11 cellular contexts compared by ENCODE assay signal in genomic region chr11:3154001-3154599, GRCh38. TPM values are rescaled to one million over a fixed set of nuclear protein-coding genes. Genes with fewer than 3 reads are reported as not detected.
DNase-seq lines count a peak whose midpoint lies in the region; ATAC-seq and TF ChIP-seq lines count a peak whose summit lies in the region.
"Had no signal": no experiment of that assay in that cellular context is flagged by ENCODE, and none has a peak within 500 bp of the region (broad histone marks: within the 10 kb centered on the region; RNA-seq: fewer than 3 reads in every experiment).

No MANE protein-coding gene starts in this region.

- intact Hi-C loops in vagina (cut with DNase I): no loop called here

- DNase-seq in NCI-H345 (lab: John Stamatoyannopoulos, UW) (peak; percentile 21), NCI-H345 treated with DMSO at 0.1 percent for 48 hours (lab: John Stamatoyannopoulos, UW; ENCODE audit: unreplicated experiment) (no peak), endodermal cell (no peak), vagina (ENCODE audit: extremely low spot score in 2 of 2) (no peak), dermis blood vessel endothelial cell (no peak)
- DNase-seq: activated CD8-positive, alpha-beta T cell treated with anti-CD3 and anti-CD28 coated beads, Interleukin-2, amount 10 ng/mL, durations not matched to agents 7 days and 5 days; NCI-H1048; stimulated activated naive CD8-positive, alpha-beta T cell treated with anti-CD3 and anti-CD28 coated beads, Interleukin-15, Interleukin-2, amounts not matched to agents 100 U/mL and 50 U/mL, for 24 hours had no signal

- peak overlapping the region; percentile 73 for H3K27ac ChIP-seq in endodermal cell (ENCODE audit: low read depth, low read length)
- H3K27ac ChIP-seq in vagina: peak overlapping the region; percentile 81

- H3K4me3 ChIP-seq in endodermal cell (ENCODE audit: low read length) (no peak overlapping the region), vagina (peak overlapping the region in 1 of 2 donors; percentile 1)

- TF ChIP-seq POLR2A in vagina (IDR thresholded peaks at IDR 0.05): no peak

- H3K4me1 Mint-ChIP-seq in endodermal cell (peaks cover 8% of the 10 kb centered on the region), nephron (peaks cover 58% of the 10 kb centered on the region)

- no peak for ATAC-seq in GM19023 (IDR thresholded peaks at IDR 0.05; ENCODE audit: unreplicated experiment)
- ATAC-seq in GM18907 (IDR thresholded peaks at IDR 0.05; ENCODE audit: unreplicated experiment): no peak
- ATAC-seq: activated CD8-positive, alpha-beta T cell treated with anti-CD3 and anti-CD28 coated beads, Interleukin-2, amount 10 ng/mL, durations not matched to agents 7 days and 5 days; stimulated activated naive CD8-positive, alpha-beta T cell treated with anti-CD3 and anti-CD28 coated beads, Interleukin-15, Interleukin-2, amounts not matched to agents 100 U/mL and 50 U/mL, for 24 hours had no signal

- peaks cover 99% of the 10 kb centered on the region for H3K27me3 Mint-ChIP-seq in endodermal cell (ENCODE audit: insufficient read depth)
- H3K27me3 Mint-ChIP-seq in nephron (ENCODE audit: low read depth): peaks cover 4% of the 10 kb centered on the region

- H3K9ac ChIP-seq in endodermal cell (ENCODE audit: extremely low read depth, low read length, poor library complexity, severe bottlenecking): no peak overlapping the region

- no peak for TF ChIP-seq CTCF in endodermal cell (conservative IDR thresholded peaks at IDR 0.05)
- no peak for TF ChIP-seq CTCF in nephron (IDR thresholded peaks at IDR 0.05; ENCODE audit: unreplicated experiment in 3 of 3)
- TF ChIP-seq CTCF in vagina (IDR thresholded peaks at IDR 0.05): no peak

- WGBS in endodermal cell (ENCODE audit: insufficient coverage in 1 of 2, insufficient read length in 1 of 2), 2 experiments: 89 to 92% methylated on average over 13 to 24 of the region's 24 CpGs

- H3K36me3 ChIP-seq in endodermal cell (ENCODE audit: control insufficient read depth, insufficient read depth, low read length): no peaks in the 10 kb centered on the region
- H3K36me3 ChIP-seq in vagina: no peaks in the 10 kb centered on the region

- H3K9me3 Mint-ChIP-seq in endodermal cell: peaks cover 2% of the 10 kb centered on the region
- H3K9me3 Mint-ChIP-seq in nephron: no peaks in the 10 kb centered on the region

- H3K4me3 Mint-ChIP-seq in endodermal cell (no peak overlapping the region), nephron (no peak overlapping the region)
- H3K4me3 Mint-ChIP-seq: activated CD8-positive, alpha-beta T cell treated with anti-CD3 and anti-CD28 coated beads, Interleukin-2, amount 10 ng/mL, durations not matched to agents 7 days and 5 days had no signal

- H3K27ac Mint-ChIP-seq in endodermal cell (no peak overlapping the region), nephron (peak overlapping the region in 2 of 3 experiments; percentile 25 to 91)
- H3K27ac Mint-ChIP-seq: activated CD8-positive, alpha-beta T cell treated with anti-CD3 and anti-CD28 coated beads, Interleukin-2, amount 10 ng/mL, durations not matched to agents 7 days and 5 days had no signal

- H3K36me3 Mint-ChIP-seq in endodermal cell (ENCODE audit: low read depth) (peaks cover 2% of the 10 kb centered on the region), nephron (ENCODE audit: low read depth) (no peaks in the 10 kb centered on the region)

- peaks cover 100% of the 10 kb centered on the region for H3K27me3 ChIP-seq in endodermal cell (ENCODE audit: control insufficient read depth, insufficient read depth, low read length, poor library complexity, severe bottlenecking)
- no peaks in the 10 kb centered on the region for H3K27me3 ChIP-seq in vagina

- H3K4me1 ChIP-seq in endodermal cell (ENCODE audit: control insufficient read depth, insufficient read depth, low read length) (no peaks in the 10 kb centered on the region), vagina (peaks cover 92% of the 10 kb centered on the region)

- H3K9me3 ChIP-seq in endodermal cell (ENCODE audit: control insufficient read depth, low read length) (peaks cover 7% of the 10 kb centered on the region), vagina (no peaks in the 10 kb centered on the region)

RNA-seq across cellular contexts. Expression of gene OSBPL5, which starts 11.0 kb away (rescaled TPM):
- total RNA-seq in endodermal cell (1 to 10 TPM; 1.2 to 4.8 TPM), vagina (88.4 TPM), dermis blood vessel endothelial cell (74.9 and 110 TPM in 2 replicates)
- polyA plus RNA-seq in endodermal cell (2013, experiment 1 of 2): 15.4 TPM
- 16.4 TPM for polyA plus RNA-seq in endodermal cell (2013, experiment 2 of 2)

Comparison
In these comparisons a context has a peak if more than half of its experiments do, and no peak if none do; other contexts are left out.
1. RNA of gene OSBPL5, which starts 11.0 kb away (total RNA-seq): 88.4 TPM in vagina (single experiment) and 74.9 to 110 TPM in dermis blood vessel endothelial cell; 1.2 to 4.8 TPM in endodermal cell; every median in the first group is over 10 times any median in the second.